23 cellular contexts compared by ENCODE assay signal in the genomic region with DNA sequence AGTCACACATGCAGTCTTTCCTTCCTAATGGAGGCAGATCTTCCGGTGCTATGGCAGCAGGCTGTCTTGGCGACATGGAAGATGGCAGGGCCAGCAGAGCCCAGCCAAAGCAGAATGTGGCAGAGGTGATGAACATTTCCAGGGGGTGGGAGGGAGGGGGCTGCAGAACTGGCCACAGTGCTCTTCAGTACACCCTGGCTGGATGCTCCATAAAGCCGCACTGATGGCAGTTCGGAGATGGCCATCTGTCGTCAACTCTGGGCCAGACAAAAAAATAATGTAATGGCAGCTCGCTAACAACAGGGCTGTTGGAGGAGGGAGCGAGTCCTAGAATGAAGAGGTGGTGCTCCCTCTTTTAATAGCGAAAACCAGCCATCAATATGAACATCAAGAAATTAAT.
"Had no signal": no experiment of that assay in that cellular context is flagged by ENCODE, and none has a peak within 500 bp of the region (broad histone marks: within the 10 kb centered on the region; RNA-seq: fewer than 3 reads in every experiment).

No MANE protein-coding gene starts in this region.

- H3K27me3 Mint-ChIP-seq: naive B cell; stimulated activated naive CD8-positive, alpha-beta T cell treated with anti-CD3 and anti-CD28 coated beads, Interleukin-15, Interleukin-2, amounts not matched to agents 100 ng/mL and 50 ng/mL, for 24 hours had no signal

- H3K36me3 ChIP-seq: left ventricle myocardium inferior, pancreas, prostate gland, spleen, tibial nerve, uterus had no signal

- H3K4me1 Mint-ChIP-seq: naive B cell; natural killer cell; stimulated activated effector memory CD8-positive, alpha-beta T cell treated with anti-CD3 and anti-CD28 coated beads, Interleukin-12 subunit alpha, Interleukin-12 subunit beta, amount 100 ng/mL, for 72 hours had no signal

- H3K4me3 Mint-ChIP-seq: naive B cell; natural killer cell; nephron progenitor cell; stimulated activated effector memory CD8-positive, alpha-beta T cell treated with anti-CD3 and anti-CD28 coated beads, Interleukin-12 subunit alpha, Interleukin-12 subunit beta, amount 100 ng/mL, for 72 hours; stimulated activated naive CD8-positive, alpha-beta T cell treated with anti-CD3 and anti-CD28 coated beads, Interleukin-15, Interleukin-2, amounts not matched to agents 100 ng/mL and 50 ng/mL, for 24 hours had no signal

- H3K36me3 Mint-ChIP-seq: naive B cell; natural killer cell; stimulated activated effector memory CD8-positive, alpha-beta T cell treated with anti-CD3 and anti-CD28 coated beads, Interleukin-12 subunit alpha, Interleukin-12 subunit beta, amount 100 ng/mL, for 72 hours had no signal

- H3K9me3 ChIP-seq: left ventricle myocardium inferior, pancreas, prostate gland, spleen, tibial nerve, uterus had no signal

- DNase-seq: islet precursor cell; left ventricle myocardium inferior; mesendoderm; naive B cell; natural killer cell; nephron progenitor cell; nucleus accumbens; pancreas; posterior cingulate gyrus; retina; right cardiac atrium; small intestine; spleen; stimulated activated CD4-positive, alpha-beta T cell treated with anti-CD3 and anti-CD28 coated beads, Interleukin-4, amount 100 ng/mL, for 24 hours; stimulated activated naive CD4-positive, alpha-beta T cell; uterus had no signal

- H3K27me3 ChIP-seq: pancreas, spleen, tibial nerve, uterus had no signal

- H3K4me1 ChIP-seq: pancreas, prostate gland, spleen, tibial nerve, uterus had no signal

- H3K27ac Mint-ChIP-seq: naive B cell; natural killer cell; stimulated activated effector memory CD8-positive, alpha-beta T cell treated with anti-CD3 and anti-CD28 coated beads, Interleukin-12 subunit alpha, Interleukin-12 subunit beta, amount 100 ng/mL, for 72 hours; stimulated activated naive CD8-positive, alpha-beta T cell treated with anti-CD3 and anti-CD28 coated beads, Interleukin-15, Interleukin-2, amounts not matched to agents 100 ng/mL and 50 ng/mL, for 24 hours had no signal

- H3K4me3 ChIP-seq: left ventricle myocardium inferior, lung, pancreas, prostate gland, spleen, tibial nerve, uterus had no signal

- H3K27ac ChIP-seq: left ventricle myocardium inferior, pancreas, prostate gland, spleen, tibial nerve, uterus had no signal

- H3K9me3 Mint-ChIP-seq: mesothelial cell of epicardium; naive B cell; natural killer cell; nephron progenitor cell; stimulated activated naive CD8-positive, alpha-beta T cell treated with anti-CD3 and anti-CD28 coated beads, Interleukin-15, Interleukin-2, amounts not matched to agents 100 ng/mL and 50 ng/mL, for 24 hours; type B pancreatic cell had no signal
